Comparison of ENCODE assay signal across 26 cellular contexts in the genomic region with DNA sequence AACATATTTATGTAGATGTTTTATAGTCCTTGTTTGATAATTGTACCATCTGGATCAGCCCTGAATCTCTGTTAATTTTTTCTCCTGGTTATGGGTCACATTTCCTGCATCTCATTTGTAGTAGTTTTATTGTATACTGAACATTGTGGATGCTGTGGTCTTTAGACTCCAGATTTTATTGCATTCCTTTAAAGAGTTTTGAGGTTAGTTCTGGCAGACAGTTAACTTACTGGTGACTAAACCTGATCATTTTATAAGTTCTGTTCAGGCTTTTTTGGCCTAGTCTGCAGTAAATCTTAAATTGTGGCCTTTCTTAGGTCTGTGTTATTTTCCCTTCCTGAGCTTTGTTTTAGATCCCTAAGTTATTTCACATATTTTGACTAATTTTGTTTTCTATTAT.
DNase-seq lines count a peak whose midpoint lies in the region; ATAC-seq, FAIRE-seq and TF ChIP-seq lines count a peak whose summit lies in the region.
"Had no signal": no experiment of that assay in that cellular context is flagged by ENCODE, and none has a peak within 500 bp of the region (broad histone marks: within the 10 kb centered on the region; RNA-seq: fewer than 3 reads in every experiment).

No MANE protein-coding gene starts in this region.

- ATAC-seq in left colon (peak; percentile 36), GM19351 (IDR thresholded peaks at IDR 0.05; ENCODE audit: unreplicated experiment) (no peak)
- ATAC-seq: gastroesophageal sphincter; Panc1; stimulated activated naive B cell treated with anti-CD40 and anti-IgM and Interleukin-4, amounts not matched to agents 10 μg/mL and 1 μg/mL and 100 μg/mL, for 72 hours had no signal

- H3K4me2 ChIP-seq in GM23248 (ENCODE audit: unreplicated experiment) (no peak overlapping the region), astrocyte (ENCODE audit: low read length) (no peak overlapping the region)
- H3K4me2 ChIP-seq: BLaER1 treated with 17β-estradiol and CSF1 and Interleukin-3, amounts not matched to agents 10 nM and 100 nM had no signal

- H3K27ac Mint-ChIP-seq in astrocyte (ENCODE audit: unreplicated experiment): no peak overlapping the region
- H3K27ac Mint-ChIP-seq: T-helper 1 cell treated with Interleukin-12 subunit alpha and Interleukin-12 subunit beta and Interleukin-4 antibody, amounts not matched to agents 30 μg/mL and 1 μg/mL, for 36 hours had no signal

- H3K4me3 ChIP-seq in GM23248 (no peak overlapping the region), astrocyte (ENCODE audit: insufficient read depth, low read depth, low read length) (no peak overlapping the region), ascending aorta (no peak overlapping the region)
- H3K4me3 ChIP-seq: BLaER1 treated with 17β-estradiol and CSF1 and Interleukin-3, amounts not matched to agents 10 nM and 100 nM; gastroesophageal sphincter; lung; thoracic aorta had no signal

- no peak for TF ChIP-seq CTCF in astrocyte (IDR thresholded peaks at IDR 0.05; ENCODE audit: insufficient read depth, low read depth, low read length)
- TF ChIP-seq CTCF in ascending aorta (IDR thresholded peaks at IDR 0.05): no peak

- peaks cover 19% of the 10 kb centered on the region for H3K4me1 ChIP-seq in GM23248 (ENCODE audit: insufficient read depth)
- peaks cover 5% of the 10 kb centered on the region for H3K4me1 ChIP-seq in astrocyte (ENCODE audit: insufficient read depth, low read length)
- no peaks in the 10 kb centered on the region for H3K4me1 ChIP-seq in ascending aorta
- H3K4me1 ChIP-seq: BLaER1 treated with 17β-estradiol and CSF1 and Interleukin-3, amounts not matched to agents 10 nM and 100 nM; gastroesophageal sphincter had no signal

- intact Hi-C loops in left colon (cut with DNase I, micrococcal nuclease): no loop called here
- intact Hi-C loops in ascending aorta (cut with DNase I): no loop called here

- H3K4me3 Mint-ChIP-seq in astrocyte (ENCODE audit: unreplicated experiment): no peak overlapping the region
- H3K4me3 Mint-ChIP-seq: stimulated activated naive B cell treated with anti-CD40 and anti-IgM and Interleukin-4, amounts not matched to agents 10 μg/mL and 1 μg/mL and 100 μg/mL, for 72 hours; T-helper 1 cell treated with Interleukin-12 subunit alpha and Interleukin-12 subunit beta and Interleukin-4 antibody, amounts not matched to agents 30 μg/mL and 1 μg/mL, for 36 hours had no signal

- H3K4me1 Mint-ChIP-seq in astrocyte (ENCODE audit: low read depth, unreplicated experiment): peaks cover 15% of the 10 kb centered on the region
- H3K4me1 Mint-ChIP-seq: stimulated activated naive B cell treated with anti-CD40 and anti-IgM and Interleukin-4, amounts not matched to agents 10 μg/mL and 1 μg/mL and 100 μg/mL, for 72 hours had no signal

- H3K9me3 Mint-ChIP-seq in astrocyte (ENCODE audit: unreplicated experiment): no peaks in the 10 kb centered on the region
- H3K9me3 Mint-ChIP-seq: T-helper 1 cell treated with Interleukin-12 subunit alpha and Interleukin-12 subunit beta and Interleukin-4 antibody, amounts not matched to agents 30 μg/mL and 1 μg/mL, for 36 hours had no signal

- H3K9me3 ChIP-seq in GM23248 (ENCODE audit: low read depth): no peaks in the 10 kb centered on the region
- no peaks in the 10 kb centered on the region for H3K9me3 ChIP-seq in astrocyte (ENCODE audit: insufficient read depth, low read depth, low read length)
- H3K9me3 ChIP-seq in ascending aorta: no peaks in the 10 kb centered on the region
- H3K9me3 ChIP-seq: gastroesophageal sphincter, thoracic aorta had no signal

- H3K27me3 ChIP-seq in GM23248 (replicated peaks; ENCODE audit: insufficient read depth) (no peaks in the 10 kb centered on the region), astrocyte (ENCODE audit: insufficient read depth, low read length) (no peaks in the 10 kb centered on the region), ascending aorta (no peaks in the 10 kb centered on the region)
- H3K27me3 ChIP-seq: BLaER1 treated with 17β-estradiol and CSF1 and Interleukin-3, amounts not matched to agents 10 nM and 100 nM; gastroesophageal sphincter had no signal

- no peaks in the 10 kb centered on the region for H4K20me1 ChIP-seq in GM23248 (ENCODE audit: insufficient read depth)
- H4K20me1 ChIP-seq in astrocyte (ENCODE audit: insufficient read depth, low read length): no peaks in the 10 kb centered on the region
- H4K20me1 ChIP-seq: BLaER1 treated with 17β-estradiol and CSF1 and Interleukin-3, amounts not matched to agents 10 nM and 100 nM had no signal

- DNase-seq in A172 (ENCODE audit: low spot score) (peak; percentile 29), GM23248 (peak; percentile 66), astrocyte (ENCODE audit: low read depth) (peak; percentile 80), left colon (no peak), CD1c-positive myeloid dendritic cell (ENCODE audit: extremely low spot score) (no peak), ascending aorta (ENCODE audit: low spot score in 2 of 2) (no peak), SIG-M5 (lab: John Stamatoyannopoulos, UW) (no peak)
- DNase-seq: activated CD4-positive, alpha-beta T cell treated with anti-CD3 and anti-CD28 coated beads for 4 hours; activated naive CD4-positive, alpha-beta T cell treated with Interleukin-2 at 50 U/mL for 16 hours; activated T-cell treated with anti-CD3 and anti-CD28 coated beads, Interleukin-2, amount 50 U/mL, for 48 hours; cerebellar nuclear complex; DMS 273 treated with DMSO at 0.1 percent for 48 hours; kidney; NCI-H1105 treated with DMSO at 0.1 percent for 48 hours; NCI-H2081; NCI-H446; stimulated activated CD4-positive, alpha-beta T cell treated with anti-CD3 and anti-CD28 coated beads, Interleukin-2, amount 100 ng/mL, for 48 hours; stimulated activated naive B cell treated with anti-CD40 and anti-IgM and Interleukin-4, amounts not matched to agents 10 μg/mL and 1 μg/mL and 100 μg/mL, for 72 hours had no signal

- H3K79me2 ChIP-seq in GM23248 (ENCODE audit: insufficient read depth) (no peaks in the 10 kb centered on the region), astrocyte (ENCODE audit: insufficient read depth, low read length) (no peaks in the 10 kb centered on the region)

- FAIRE-seq in astrocyte (lab: Jason Lieb, UNC): peak; percentile 80
- FAIRE-seq: kidney had no signal

- no peak overlapping the region for H2AFZ ChIP-seq in GM23248
- no peak overlapping the region for H2AFZ ChIP-seq in astrocyte (ENCODE audit: low read depth, low read length)

- H3K9ac ChIP-seq in GM23248 (no peak overlapping the region), astrocyte (ENCODE audit: low read length) (no peak overlapping the region)
- H3K9ac ChIP-seq: BLaER1 treated with 17β-estradiol and CSF1 and Interleukin-3, amounts not matched to agents 10 nM and 100 nM had no signal

- no peaks in the 10 kb centered on the region for H3K27me3 Mint-ChIP-seq in astrocyte (ENCODE audit: low read depth, unreplicated experiment)
- H3K27me3 Mint-ChIP-seq: stimulated activated naive B cell treated with anti-CD40 and anti-IgM and Interleukin-4, amounts not matched to agents 10 μg/mL and 1 μg/mL and 100 μg/mL, for 72 hours had no signal

- H3K9me2 ChIP-seq in GM23248 (ENCODE audit: insufficient read depth): no peaks in the 10 kb centered on the region

- in situ Hi-C loops in GM23248 (cut with MboI): no loop called here

- no peak overlapping the region for H3K27ac ChIP-seq in GM23248
- H3K27ac ChIP-seq in astrocyte (ENCODE audit: low read depth, low read length): no peak overlapping the region
- H3K27ac ChIP-seq in ascending aorta: no peak overlapping the region
- H3K27ac ChIP-seq: 22Rv1; BLaER1 treated with 17β-estradiol and CSF1 and Interleukin-3, amounts not matched to agents 10 nM and 100 nM; gastroesophageal sphincter; thoracic aorta had no signal

- H3K36me3 ChIP-seq in GM23248 (ENCODE audit: low read depth): peaks cover 22% of the 10 kb centered on the region
- H3K36me3 ChIP-seq in astrocyte (ENCODE audit: insufficient read depth, low read length): peaks cover 14% of the 10 kb centered on the region
- H3K36me3 ChIP-seq in ascending aorta: peaks cover 13 to 23% of the 10 kb centered on the region in 2 donors

- peaks cover 23% of the 10 kb centered on the region for H3F3A ChIP-seq in GM23248 (ENCODE audit: insufficient read depth)

- peaks cover 2% of the 10 kb centered on the region for H3K36me3 Mint-ChIP-seq in astrocyte (ENCODE audit: low read depth, unreplicated experiment)

Comparison
In these comparisons a context has a peak if more than half of its experiments do, and no peak if none do; other contexts are left out.
1. DNase-seq: peak in A172 (single experiment), GM23248 (single experiment) and astrocyte (single experiment); none in left colon (0 of 2), CD1c-positive myeloid dendritic cell (single experiment), ascending aorta (0 of 2) and SIG-M5 (single experiment).